In genomic region chr14:53147208-53147607, GRCh38 we compare ENCODE assay signal across 12 cellular contexts. TPM values are rescaled to one million over a fixed set of nuclear protein-coding genes. Genes with fewer than 3 reads are reported as not detected.
DNase-seq lines count a peak whose midpoint lies in the region; ATAC-seq and TF ChIP-seq lines count a peak whose summit lies in the region.
"Had no signal": no experiment of that assay in that cellular context is flagged by ENCODE, and none has a peak within 500 bp of the region (broad histone marks: within the 10 kb centered on the region; RNA-seq: fewer than 3 reads in every experiment).

No MANE protein-coding gene starts in this region.

- peaks cover 74% of the 10 kb centered on the region for H3K4me1 Mint-ChIP-seq in activated CD4-positive, alpha-beta T cell treated with anti-CD3 and anti-CD28 coated beads, Interleukin-2, amount 10 ng/mL, durations not matched to agents 7 days and 5 days
- H3K4me1 Mint-ChIP-seq in naive thymus-derived CD4-positive, alpha-beta T cell = peaks cover 49 to 80% (median 75%) of the 10 kb centered on the region in 7 donors

- peaks cover 7% of the 10 kb centered on the region; the same call in 1 of the 2 replicates for H4K20me1 ChIP-seq in KMS-11 (ENCODE audit: insufficient read depth)

- peaks cover 12% of the 10 kb centered on the region for H3K9me3 Mint-ChIP-seq in activated CD4-positive, alpha-beta T cell treated with anti-CD3 and anti-CD28 coated beads, Interleukin-2, amount 10 ng/mL, durations not matched to agents 7 days and 5 days
- H3K9me3 Mint-ChIP-seq in naive thymus-derived CD4-positive, alpha-beta T cell = peaks cover 0 to 18% (median 5%) of the 10 kb centered on the region in 11 donors

- peaks cover 73% of the 10 kb centered on the region for H3K36me3 Mint-ChIP-seq in activated CD4-positive, alpha-beta T cell treated with anti-CD3 and anti-CD28 coated beads, Interleukin-2, amount 10 ng/mL, durations not matched to agents 7 days and 5 days (ENCODE audit: low read depth)
- H3K36me3 Mint-ChIP-seq in naive thymus-derived CD4-positive, alpha-beta T cell = peaks cover 7 to 52% (median 21%) of the 10 kb centered on the region in 5 donors

- ATAC-seq in GM21717 (IDR thresholded peaks at IDR 0.05; ENCODE audit: unreplicated experiment) (peak; percentile 27), GM21825 (IDR thresholded peaks at IDR 0.05; ENCODE audit: unreplicated experiment) (no peak)
- no peak for ATAC-seq in naive thymus-derived CD4-positive, alpha-beta T cell

- DNase-seq in activated CD4-positive, alpha-beta T cell treated with anti-CD3 and anti-CD28 coated beads, Interleukin-2, amount 10 ng/mL, durations not matched to agents 7 days and 5 days = no peak
- no peak for DNase-seq in activated CD4-positive, alpha-beta T cell treated with anti-CD3 and anti-CD28 coated beads, Interleukin-2, amount 50 U/mL, for 1 hour
- DNase-seq in naive thymus-derived CD4-positive, alpha-beta T cell = no peak
- DNase-seq in NCI-H1930 (lab: John Stamatoyannopoulos, UW) (no peak), T-helper 9 cell (no peak)
- DNase-seq: activated CD4-positive, alpha-beta T cell treated with anti-CD3 and anti-CD28 coated beads, Interleukin-2, amount 50 U/mL, for 4 hours; NCI-H2171 treated with DMSO at 0.1 percent for 48 hours had no signal

- peak overlapping the region; percentile 72 for H3K27ac Mint-ChIP-seq in activated CD4-positive, alpha-beta T cell treated with anti-CD3 and anti-CD28 coated beads, Interleukin-2, amount 10 ng/mL, durations not matched to agents 7 days and 5 days
- H3K27ac Mint-ChIP-seq in naive thymus-derived CD4-positive, alpha-beta T cell = peak overlapping the region in 7 of 9 donors; percentile 14 to 81 (median 60)
- H3K27ac Mint-ChIP-seq: nephron had no signal

- H3K27me3 ChIP-seq in KMS-11 (ENCODE audit: insufficient read depth, low read depth) = no peaks in the 10 kb centered on the region
- no peaks in the 10 kb centered on the region for H3K27me3 ChIP-seq in naive thymus-derived CD4-positive, alpha-beta T cell (ENCODE audit: control insufficient read depth in 2 of 2, insufficient read depth in 2 of 2, low read length in 2 of 2)

- peak overlapping the region; percentile 92 for H3K4me2 ChIP-seq in KMS-11

- H3K9ac ChIP-seq in KMS-11 = no peak overlapping the region

- no peaks in the 10 kb centered on the region for H3K27me3 Mint-ChIP-seq in activated CD4-positive, alpha-beta T cell treated with anti-CD3 and anti-CD28 coated beads, Interleukin-2, amount 10 ng/mL, durations not matched to agents 7 days and 5 days
- no peaks in the 10 kb centered on the region for H3K27me3 Mint-ChIP-seq in naive thymus-derived CD4-positive, alpha-beta T cell

- H2AFZ ChIP-seq in KMS-11 (ENCODE audit: low read depth) = no peak overlapping the region

- no peak overlapping the region; the same call in 1 of the 2 replicates for H3K27ac ChIP-seq in KMS-11
- no peak overlapping the region for H3K27ac ChIP-seq in naive thymus-derived CD4-positive, alpha-beta T cell (ENCODE audit: low read depth, low read length)
- H3K27ac ChIP-seq: epithelial cell of prostate had no signal

- TF ChIP-seq CTCF in KMS-11 (conservative IDR thresholded peaks at IDR 0.05; ENCODE audit: low read depth, low read length) = no peak

- no peaks in the 10 kb centered on the region for H3K36me3 ChIP-seq in KMS-11 (ENCODE audit: insufficient read depth)
- peaks cover 0 to 4% (median 0%) of the 10 kb centered on the region in 3 experiments for H3K36me3 ChIP-seq in naive thymus-derived CD4-positive, alpha-beta T cell (ENCODE audit: control insufficient read depth in 2 of 3, insufficient read depth in 3 of 3, low read length in 3 of 3)

- POLR2A ChIA-PET in activated CD4-positive, alpha-beta T cell treated with anti-CD3 and anti-CD28 coated beads, Interleukin-2, amount 10 ng/mL, durations not matched to agents 7 days and 5 days (lab: Charles Lee) = no interaction called here
- POLR2A ChIA-PET in naive thymus-derived CD4-positive, alpha-beta T cell (lab: Charles Lee) = no interaction called here

- peaks cover 93% of the 10 kb centered on the region for H3K79me2 ChIP-seq in KMS-11 (ENCODE audit: insufficient read depth, low read depth)

- CTCF ChIA-PET in activated CD4-positive, alpha-beta T cell treated with anti-CD3 and anti-CD28 coated beads, Interleukin-2, amount 10 ng/mL, durations not matched to agents 7 days and 5 days (lab: Charles Lee) = interaction anchor here (1.6 kb wide), 1 partner anchor 70 kb away, joined by 5 read pairs; no protein-coding TSS in a partner anchor
- CTCF ChIA-PET in naive thymus-derived CD4-positive, alpha-beta T cell (lab: Charles Lee) = interaction anchor here (1.0 kb wide), 1 partner anchor 15 kb away, joined by 3 read pairs; no protein-coding TSS in a partner anchor

- peak overlapping the region; percentile 53 for H3K4me3 Mint-ChIP-seq in activated CD4-positive, alpha-beta T cell treated with anti-CD3 and anti-CD28 coated beads, Interleukin-2, amount 10 ng/mL, durations not matched to agents 7 days and 5 days
- H3K4me3 Mint-ChIP-seq in naive thymus-derived CD4-positive, alpha-beta T cell = peak overlapping the region in 4 of 10 donors; percentile 19 to 99 (median 61)
- H3K4me3 Mint-ChIP-seq: nephron had no signal

- intact Hi-C loops in naive thymus-derived CD4-positive, alpha-beta T cell (cut with micrococcal nuclease) = no loop called here

- H3K4me1 ChIP-seq in KMS-11 (ENCODE audit: low read depth, poor library complexity, severe bottlenecking) = peaks cover 63% of the 10 kb centered on the region
- peaks cover 35 to 40% of the 10 kb centered on the region in 2 donors for H3K4me1 ChIP-seq in naive thymus-derived CD4-positive, alpha-beta T cell (ENCODE audit: control insufficient read depth in 2 of 2, insufficient read depth in 2 of 2, low read length in 2 of 2)

- H3K9me3 ChIP-seq in naive thymus-derived CD4-positive, alpha-beta T cell (ENCODE audit: control insufficient read depth in 2 of 3, low read length in 3 of 3) = peaks cover 0 to 12% (median 0%) of the 10 kb centered on the region in 3 experiments

- no peak overlapping the region for H3K4me3 ChIP-seq in KMS-11 (IDR thresholded peaks at IDR 0.05; ENCODE audit: insufficient read depth, low read depth, low read length)
- H3K4me3 ChIP-seq in naive thymus-derived CD4-positive, alpha-beta T cell (ENCODE audit: low read length) = no peak overlapping the region

RNA-seq across cellular contexts. Expression of gene DDHD1, which starts 5.9 kb away (rescaled TPM):
- 10 to 100 TPM; 53.8 to 58.0 TPM for total RNA-seq in activated CD4-positive, alpha-beta T cell treated with anti-CD3 and anti-CD28 coated beads, Interleukin-2, amount 10 ng/mL, durations not matched to agents 7 days and 5 days
- total RNA-seq in naive thymus-derived CD4-positive, alpha-beta T cell = 100 to 1,000 TPM in 1 of 5 experiments, 10 to 100 TPM in 4; 46.7 to 103 (median 55.5) TPM
- polyA plus RNA-seq in naive thymus-derived CD4-positive, alpha-beta T cell = 1 to 10 TPM; 6.7 to 7.0 TPM
